In the genomic region with DNA sequence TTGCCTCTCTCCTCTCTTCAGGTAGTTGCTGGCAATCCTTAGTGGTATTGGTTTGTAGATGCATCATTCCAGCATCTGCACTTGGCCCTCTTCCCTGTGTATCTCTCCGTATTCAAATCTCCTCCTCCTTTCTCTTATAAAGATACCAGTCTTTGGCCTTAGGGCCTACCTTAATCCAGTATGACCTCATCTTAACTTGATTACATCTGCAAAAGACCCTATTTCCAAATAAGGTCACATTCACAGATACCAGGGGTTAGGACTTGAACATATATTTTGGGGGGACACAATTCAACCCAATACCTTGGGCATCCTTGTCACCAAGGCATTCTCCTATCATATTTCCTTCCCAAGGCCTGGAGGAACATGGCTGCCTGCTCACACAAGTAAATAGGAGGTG, we compare ENCODE assay signal across 26 cellular contexts.
"Had no signal": no experiment of that assay in that cellular context is flagged by ENCODE, and none has a peak within 500 bp of the region (broad histone marks: within the 10 kb centered on the region; RNA-seq: fewer than 3 reads in every experiment).

No MANE protein-coding gene starts in this region.

- H3K27ac ChIP-seq: ascending aorta, coronary artery, dorsolateral prefrontal cortex, esophagus muscularis mucosa, gastroesophageal sphincter, heart right ventricle had no signal

- DNase-seq: activated CD4-positive, alpha-beta memory T cell treated with anti-CD3 and anti-CD28 coated beads for 36 hours; activated CD4-positive, alpha-beta T cell treated with anti-CD3 and anti-CD28 coated beads for 36 hours; activated CD4-positive, alpha-beta T cell treated with anti-CD3 and anti-CD28 coated beads, Interleukin-2, amount 10 ng/mL, durations not matched to agents 24 days and 14 days; activated CD4-positive, CD25-positive, alpha-beta regulatory T cell; activated CD4-positive, CD25-positive, alpha-beta regulatory T cell treated with anti-CD3 and anti-CD28 coated beads, Interleukin-2, amount 50 U/mL, for 72 hours; activated CD8-positive, alpha-beta memory T cell treated with anti-CD3 and anti-CD28 coated beads, Interleukin-2, amount 10 ng/mL, durations not matched to agents 7 days and 5 days; activated CD8-positive, alpha-beta memory T cell treated with anti-CD3 and anti-CD28 coated beads, Interleukin-2, amount 50 U/mL, for 4 hours; activated CD8-positive, alpha-beta T cell treated with anti-CD3 and anti-CD28 coated beads, Interleukin-2, amount 10 ng/mL, durations not matched to agents 7 days and 5 days; activated effector memory CD4-positive, alpha-beta T cell treated with anti-CD3 and anti-CD28 coated beads, Interleukin-2, amount 50 U/mL, for 16 hours; activated naive CD4-positive, alpha-beta T cell treated with anti-CD3 and anti-CD28 coated beads for 36 hours; activated naive CD8-positive, alpha-beta T cell treated with anti-CD3 and anti-CD28 coated beads for 36 hours; activated naive CD8-positive, alpha-beta T cell treated with anti-CD3 and anti-CD28 coated beads, Interleukin-2, amount 50 U/mL, for 24 hours; activated T-cell treated with anti-CD3 and anti-CD28 coated beads, Interleukin-2, amount 50 U/mL, for 1 hour; activated T-cell treated with anti-CD3 and anti-CD28 coated beads, Interleukin-2, amount 50 U/mL, for 48 hours; brain microvascular endothelial cell; dorsolateral prefrontal cortex; effector memory CD4-positive, alpha-beta T cell; endodermal cell; foreskin melanocyte; heart right ventricle; T-helper 2 cell had no signal

- FAIRE-seq: bronchial epithelial cell had no signal

- H3K4me3 ChIP-seq: ascending aorta, coronary artery, dorsolateral prefrontal cortex, esophagus muscularis mucosa, gastroesophageal sphincter, heart right ventricle had no signal

- H3K4me1 ChIP-seq: esophagus muscularis mucosa, gastroesophageal sphincter had no signal

- ATAC-seq: activated CD4-positive, alpha-beta T cell treated with anti-CD3 and anti-CD28 coated beads for 36 hours; activated CD8-positive, alpha-beta memory T cell treated with anti-CD3 and anti-CD28 coated beads, Interleukin-2, amount 10 ng/mL, durations not matched to agents 7 days and 5 days; activated CD8-positive, alpha-beta T cell treated with anti-CD3 and anti-CD28 coated beads, Interleukin-2, amount 10 ng/mL, durations not matched to agents 7 days and 5 days; activated naive CD8-positive, alpha-beta T cell treated with anti-CD3 and anti-CD28 coated beads, Interleukin-2, amount 50 U/mL, for 24 hours; gastroesophageal sphincter; heart right ventricle had no signal

- H3K27me3 ChIP-seq: ascending aorta, brain microvascular endothelial cell, dorsolateral prefrontal cortex, esophagus muscularis mucosa, gastroesophageal sphincter, heart right ventricle had no signal

- H3K36me3 ChIP-seq: brain microvascular endothelial cell, esophagus muscularis mucosa, gastroesophageal sphincter, heart right ventricle had no signal
